Comparison of ENCODE assay signal across 1 cellular context in the genomic region with DNA sequence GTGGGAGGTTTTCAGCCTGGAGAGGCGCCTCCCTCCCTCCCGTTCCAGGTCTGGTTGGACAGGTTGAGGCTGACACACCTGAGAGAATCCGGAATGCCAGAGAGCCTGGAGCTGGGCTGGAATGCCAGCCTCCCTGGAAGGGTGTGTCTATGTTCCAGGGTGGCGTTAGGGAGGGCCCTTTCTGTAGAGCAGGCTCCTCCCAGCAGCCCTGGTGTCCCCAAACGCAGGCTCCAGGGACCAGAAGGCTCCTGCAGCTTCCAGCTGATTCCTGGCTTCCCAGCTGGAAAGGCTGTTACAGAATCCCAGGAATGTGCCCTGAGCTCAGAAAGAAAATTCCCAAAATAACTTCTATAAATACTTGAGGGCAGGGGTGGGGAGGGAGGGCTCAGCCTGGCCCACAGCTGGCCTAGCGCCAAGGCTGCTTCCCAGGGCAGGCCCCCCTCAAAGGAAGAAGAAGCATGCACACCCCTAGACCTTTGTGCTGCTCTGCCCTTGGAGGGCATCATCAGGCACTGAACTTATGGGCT.
A peak's percentile ranks its signal among the peaks of the same experiment; 100 is the strongest.
TF ChIP-seq lines count a peak whose summit lies in the region.

No MANE protein-coding gene starts in this region.

TF ChIP-seq in A549, 52 proteins besides CTCF, POLR2A, EP300 and RAD21 (continued from another document):
- TF ChIP-seq, protein P1, sequence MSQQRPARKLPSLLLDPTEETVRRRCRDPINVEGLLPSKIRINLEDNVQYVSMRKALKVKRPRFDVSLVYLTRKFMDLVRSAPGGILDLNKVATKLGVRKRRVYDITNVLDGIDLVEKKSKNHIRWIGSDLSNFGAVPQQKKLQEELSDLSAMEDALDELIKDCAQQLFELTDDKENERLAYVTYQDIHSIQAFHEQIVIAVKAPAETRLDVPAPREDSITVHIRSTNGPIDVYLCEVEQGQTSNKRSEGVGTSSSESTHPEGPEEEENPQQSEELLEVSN (IDR thresholded peaks at IDR 0.05; ENCODE audit: borderline replicate concordance, low read depth): no peak
- TF ChIP-seq KDM1A (IDR thresholded peaks at IDR 0.05; ENCODE audit: low read depth): no peak
- TF ChIP-seq, protein P2, sequence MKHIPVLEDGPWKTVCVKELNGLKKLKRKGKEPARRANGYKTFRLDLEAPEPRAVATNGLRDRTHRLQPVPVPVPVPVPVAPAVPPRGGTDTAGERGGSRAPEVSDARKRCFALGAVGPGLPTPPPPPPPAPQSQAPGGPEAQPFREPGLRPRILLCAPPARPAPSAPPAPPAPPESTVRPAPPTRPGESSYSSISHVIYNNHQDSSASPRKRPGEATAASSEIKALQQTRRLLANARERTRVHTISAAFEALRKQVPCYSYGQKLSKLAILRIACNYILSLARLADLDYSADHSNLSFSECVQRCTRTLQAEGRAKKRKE (CRISPR knock-in tag; IDR thresholded peaks at IDR 0.05; ENCODE audit: low read depth): no peak
- no peak for TF ChIP-seq RARB (CRISPR knock-in tag; IDR thresholded peaks at IDR 0.05)
- TF ChIP-seq CBX2 (IDR thresholded peaks at IDR 0.05; ENCODE audit: borderline replicate concordance, low read depth): no peak
- peak; percentile 83; the same call in 1 of the 2 replicates for TF ChIP-seq GATA3 (IDR thresholded peaks at IDR 0.05; ENCODE audit: borderline replicate concordance)
- TF ChIP-seq CHD4 (IDR thresholded peaks at IDR 0.05; ENCODE audit: borderline replicate concordance): no peak
- TF ChIP-seq HEYL (CRISPR knock-in tag; IDR thresholded peaks at IDR 0.05): no peak
- TF ChIP-seq, protein P3, sequence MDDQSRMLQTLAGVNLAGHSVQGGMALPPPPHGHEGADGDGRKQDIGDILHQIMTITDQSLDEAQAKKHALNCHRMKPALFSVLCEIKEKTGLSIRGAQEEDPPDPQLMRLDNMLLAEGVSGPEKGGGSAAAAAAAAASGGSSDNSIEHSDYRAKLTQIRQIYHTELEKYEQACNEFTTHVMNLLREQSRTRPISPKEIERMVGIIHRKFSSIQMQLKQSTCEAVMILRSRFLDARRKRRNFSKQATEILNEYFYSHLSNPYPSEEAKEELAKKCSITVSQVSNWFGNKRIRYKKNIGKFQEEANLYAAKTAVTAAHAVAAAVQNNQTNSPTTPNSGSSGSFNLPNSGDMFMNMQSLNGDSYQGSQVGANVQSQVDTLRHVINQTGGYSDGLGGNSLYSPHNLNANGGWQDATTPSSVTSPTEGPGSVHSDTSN (IDR thresholded peaks at IDR 0.05): peak; percentile 87
